1 cellular context compared by ENCODE assay signal in the genomic region with DNA sequence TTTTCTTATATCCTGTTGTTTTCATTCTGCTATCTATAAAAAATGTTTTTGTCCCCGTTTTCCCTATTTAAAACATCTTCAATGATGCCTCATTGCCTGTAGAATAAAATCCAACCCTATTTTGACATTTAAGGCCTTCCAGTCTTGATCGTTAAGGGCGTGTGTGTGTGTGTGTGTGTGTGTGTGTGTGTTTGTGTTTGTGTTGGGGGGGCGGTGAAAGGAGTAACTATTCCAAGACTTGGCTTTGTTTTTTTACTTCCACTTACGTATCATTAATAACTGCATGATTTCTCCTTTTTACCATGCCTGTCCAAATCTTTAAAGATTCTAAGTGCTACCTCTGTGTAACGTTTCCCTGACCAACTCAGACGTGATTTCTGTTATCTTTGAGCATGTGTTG.
TF ChIP-seq lines count a peak whose summit lies in the region.

No MANE protein-coding gene starts in this region.

TF ChIP-seq in GM23338, 12 proteins besides CTCF, POLR2A, EP300 and RAD21 (continued from another document):
- TF ChIP-seq, protein P1, sequence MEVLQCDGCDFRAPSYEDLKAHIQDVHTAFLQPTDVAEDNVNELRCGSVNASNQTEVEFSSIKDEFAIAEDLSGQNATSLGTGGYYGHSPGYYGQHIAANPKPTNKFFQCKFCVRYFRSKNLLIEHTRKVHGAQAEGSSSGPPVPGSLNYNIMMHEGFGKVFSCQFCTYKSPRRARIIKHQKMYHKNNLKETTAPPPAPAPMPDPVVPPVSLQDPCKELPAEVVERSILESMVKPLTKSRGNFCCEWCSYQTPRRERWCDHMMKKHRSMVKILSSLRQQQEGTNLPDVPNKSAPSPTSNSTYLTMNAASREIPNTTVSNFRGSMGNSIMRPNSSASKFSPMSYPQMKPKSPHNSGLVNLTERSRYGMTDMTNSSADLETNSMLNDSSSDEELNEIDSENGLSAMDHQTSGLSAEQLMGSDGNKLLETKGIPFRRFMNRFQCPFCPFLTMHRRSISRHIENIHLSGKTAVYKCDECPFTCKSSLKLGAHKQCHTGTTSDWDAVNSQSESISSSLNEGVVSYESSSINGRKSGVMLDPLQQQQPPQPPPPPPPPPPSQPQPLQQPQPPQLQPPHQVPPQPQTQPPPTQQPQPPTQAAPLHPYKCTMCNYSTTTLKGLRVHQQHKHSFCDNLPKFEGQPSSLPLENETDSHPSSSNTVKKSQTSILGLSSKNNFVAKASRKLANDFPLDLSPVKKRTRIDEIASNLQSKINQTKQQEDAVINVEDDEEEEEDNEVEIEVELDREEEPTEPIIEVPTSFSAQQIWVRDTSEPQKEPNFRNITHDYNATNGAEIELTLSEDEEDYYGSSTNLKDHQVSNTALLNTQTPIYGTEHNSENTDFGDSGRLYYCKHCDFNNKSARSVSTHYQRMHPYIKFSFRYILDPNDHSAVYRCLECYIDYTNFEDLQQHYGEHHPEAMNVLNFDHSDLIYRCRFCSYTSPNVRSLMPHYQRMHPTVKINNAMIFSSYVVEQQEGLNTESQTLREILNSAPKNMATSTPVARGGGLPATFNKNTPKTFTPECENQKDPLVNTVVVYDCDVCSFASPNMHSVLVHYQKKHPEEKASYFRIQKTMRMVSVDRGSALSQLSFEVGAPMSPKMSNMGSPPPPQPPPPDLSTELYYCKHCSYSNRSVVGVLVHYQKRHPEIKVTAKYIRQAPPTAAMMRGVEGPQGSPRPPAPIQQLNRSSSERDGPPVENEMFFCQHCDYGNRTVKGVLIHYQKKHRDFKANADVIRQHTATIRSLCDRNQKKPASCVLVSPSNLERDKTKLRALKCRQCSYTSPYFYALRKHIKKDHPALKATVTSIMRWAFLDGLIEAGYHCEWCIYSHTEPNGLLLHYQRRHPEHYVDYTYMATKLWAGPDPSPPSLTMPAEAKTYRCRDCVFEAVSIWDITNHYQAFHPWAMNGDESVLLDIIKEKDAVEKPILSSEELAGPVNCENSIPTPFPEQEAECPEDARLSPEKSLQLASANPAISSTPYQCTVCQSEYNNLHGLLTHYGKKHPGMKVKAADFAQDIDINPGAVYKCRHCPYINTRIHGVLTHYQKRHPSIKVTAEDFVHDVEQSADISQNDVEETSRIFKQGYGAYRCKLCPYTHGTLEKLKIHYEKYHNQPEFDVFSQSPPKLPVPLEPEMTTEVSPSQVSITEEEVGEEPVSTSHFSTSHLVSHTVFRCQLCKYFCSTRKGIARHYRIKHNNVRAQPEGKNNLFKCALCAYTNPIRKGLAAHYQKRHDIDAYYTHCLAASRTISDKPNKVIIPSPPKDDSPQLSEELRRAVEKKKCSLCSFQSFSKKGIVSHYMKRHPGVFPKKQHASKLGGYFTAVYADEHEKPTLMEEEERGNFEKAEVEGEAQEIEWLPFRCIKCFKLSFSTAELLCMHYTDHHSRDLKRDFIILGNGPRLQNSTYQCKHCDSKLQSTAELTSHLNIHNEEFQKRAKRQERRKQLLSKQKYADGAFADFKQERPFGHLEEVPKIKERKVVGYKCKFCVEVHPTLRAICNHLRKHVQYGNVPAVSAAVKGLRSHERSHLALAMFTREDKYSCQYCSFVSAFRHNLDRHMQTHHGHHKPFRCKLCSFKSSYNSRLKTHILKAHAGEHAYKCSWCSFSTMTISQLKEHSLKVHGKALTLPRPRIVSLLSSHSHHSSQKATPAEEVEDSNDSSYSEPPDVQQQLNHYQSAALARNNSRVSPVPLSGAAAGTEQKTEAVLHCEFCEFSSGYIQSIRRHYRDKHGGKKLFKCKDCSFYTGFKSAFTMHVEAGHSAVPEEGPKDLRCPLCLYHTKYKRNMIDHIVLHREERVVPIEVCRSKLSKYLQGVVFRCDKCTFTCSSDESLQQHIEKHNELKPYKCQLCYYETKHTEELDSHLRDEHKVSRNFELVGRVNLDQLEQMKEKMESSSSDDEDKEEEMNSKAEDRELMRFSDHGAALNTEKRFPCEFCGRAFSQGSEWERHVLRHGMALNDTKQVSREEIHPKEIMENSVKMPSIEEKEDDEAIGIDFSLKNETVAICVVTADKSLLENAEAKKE (CRISPR knock-in tag; IDR thresholded peaks at IDR 0.05) = no peak
- no peak for TF ChIP-seq EZH2 (IDR thresholded peaks at IDR 0.05; ENCODE audit: low read depth, unreplicated experiment)
- TF ChIP-seq, protein P2, sequence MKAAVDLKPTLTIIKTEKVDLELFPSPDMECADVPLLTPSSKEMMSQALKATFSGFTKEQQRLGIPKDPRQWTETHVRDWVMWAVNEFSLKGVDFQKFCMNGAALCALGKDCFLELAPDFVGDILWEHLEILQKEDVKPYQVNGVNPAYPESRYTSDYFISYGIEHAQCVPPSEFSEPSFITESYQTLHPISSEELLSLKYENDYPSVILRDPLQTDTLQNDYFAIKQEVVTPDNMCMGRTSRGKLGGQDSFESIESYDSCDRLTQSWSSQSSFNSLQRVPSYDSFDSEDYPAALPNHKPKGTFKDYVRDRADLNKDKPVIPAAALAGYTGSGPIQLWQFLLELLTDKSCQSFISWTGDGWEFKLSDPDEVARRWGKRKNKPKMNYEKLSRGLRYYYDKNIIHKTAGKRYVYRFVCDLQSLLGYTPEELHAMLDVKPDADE (IDR thresholded peaks at IDR 0.05) = no peak
- TF ChIP-seq ZNF114 (CRISPR knock-in tag; IDR thresholded peaks at IDR 0.05) = no peak
- no peak for TF ChIP-seq EZH2phosphoT487 (IDR thresholded peaks at IDR 0.05; ENCODE audit: unreplicated experiment)
- no peak for TF ChIP-seq CREB1 (CRISPR knock-in tag; IDR thresholded peaks at IDR 0.05; ENCODE audit: low read depth)
